Comparison of ENCODE assay signal across 16 cellular contexts in genomic region chr3:30501526-30501925, GRCh38.
"Had no signal": no experiment of that assay in that cellular context is flagged by ENCODE, and none has a peak within 500 bp of the region (broad histone marks: within the 10 kb centered on the region; RNA-seq: fewer than 3 reads in every experiment).

No MANE protein-coding gene starts in this region.

- H2AFZ ChIP-seq: hepatocyte had no signal

- H3K4me3 ChIP-seq: adrenal gland, coronary artery, hepatocyte, suprapubic skin had no signal

- H3K27me3 Mint-ChIP-seq: naive thymus-derived CD4-positive, alpha-beta T cell had no signal

- H3K27ac ChIP-seq: adrenal gland, coronary artery, suprapubic skin had no signal

- H3K4me3 Mint-ChIP-seq: activated naive CD4-positive, alpha-beta T cell treated with anti-CD3 and anti-CD28 coated beads, Interleukin-2, amount 10 ng/mL, durations not matched to agents 7 days and 5 days; naive thymus-derived CD4-positive, alpha-beta T cell had no signal

- H3K27me3 ChIP-seq: adrenal gland, hepatocyte, suprapubic skin had no signal

- H3K4me2 ChIP-seq: hepatocyte had no signal

- ATAC-seq: naive thymus-derived CD4-positive, alpha-beta T cell; right cardiac atrium; stimulated activated naive CD8-positive, alpha-beta T cell treated with anti-CD3 and anti-CD28 coated beads, Interleukin-15, Interleukin-2, amounts not matched to agents 100 U/mL and 50 U/mL, for 24 hours had no signal

- H3K9me3 Mint-ChIP-seq: activated T-helper 2 cell treated with anti-CD3 and anti-CD28 coated beads, Interferon-gamma antibody, Interleukin-2, Interleukin-4, amounts not matched to agents 10 μg/mL and 5 μg/mL and 100 μg/mL, durations not matched to agents 14 hours and 24 hours and 36 hours had no signal

- H3K9me3 ChIP-seq: adrenal gland, suprapubic skin had no signal

- DNase-seq: activated naive CD4-positive, alpha-beta T cell treated with anti-CD3 and anti-CD28 coated beads, Interleukin-2, amount 10 ng/mL, durations not matched to agents 7 days and 5 days; adrenal gland; caudate nucleus; effector memory CD4-positive, alpha-beta T cell; erythroblast; kidney glomerular epithelial cell; midbrain; naive thymus-derived CD4-positive, alpha-beta T cell; right cardiac atrium; stimulated activated CD4-positive, alpha-beta T cell treated with anti-CD3 and anti-CD28 coated beads, Interleukin-2, amount 100 ng/mL, for 24 hours; stimulated activated naive CD8-positive, alpha-beta T cell treated with anti-CD3 and anti-CD28 coated beads, Interleukin-15, Interleukin-2, amounts not matched to agents 100 U/mL and 50 U/mL, for 24 hours; T-helper 9 cell had no signal

- H3K36me3 Mint-ChIP-seq: activated naive CD4-positive, alpha-beta T cell treated with anti-CD3 and anti-CD28 coated beads, Interleukin-2, amount 10 ng/mL, durations not matched to agents 7 days and 5 days had no signal

- H3K27ac Mint-ChIP-seq: activated naive CD4-positive, alpha-beta T cell treated with anti-CD3 and anti-CD28 coated beads, Interleukin-2, amount 10 ng/mL, durations not matched to agents 7 days and 5 days; activated T-helper 2 cell treated with anti-CD3 and anti-CD28 coated beads, Interferon-gamma antibody, Interleukin-2, Interleukin-4, amounts not matched to agents 10 μg/mL and 5 μg/mL and 100 μg/mL, durations not matched to agents 14 hours and 24 hours and 36 hours had no signal

- H3K36me3 ChIP-seq: adrenal gland, suprapubic skin had no signal
